In the genomic region with DNA sequence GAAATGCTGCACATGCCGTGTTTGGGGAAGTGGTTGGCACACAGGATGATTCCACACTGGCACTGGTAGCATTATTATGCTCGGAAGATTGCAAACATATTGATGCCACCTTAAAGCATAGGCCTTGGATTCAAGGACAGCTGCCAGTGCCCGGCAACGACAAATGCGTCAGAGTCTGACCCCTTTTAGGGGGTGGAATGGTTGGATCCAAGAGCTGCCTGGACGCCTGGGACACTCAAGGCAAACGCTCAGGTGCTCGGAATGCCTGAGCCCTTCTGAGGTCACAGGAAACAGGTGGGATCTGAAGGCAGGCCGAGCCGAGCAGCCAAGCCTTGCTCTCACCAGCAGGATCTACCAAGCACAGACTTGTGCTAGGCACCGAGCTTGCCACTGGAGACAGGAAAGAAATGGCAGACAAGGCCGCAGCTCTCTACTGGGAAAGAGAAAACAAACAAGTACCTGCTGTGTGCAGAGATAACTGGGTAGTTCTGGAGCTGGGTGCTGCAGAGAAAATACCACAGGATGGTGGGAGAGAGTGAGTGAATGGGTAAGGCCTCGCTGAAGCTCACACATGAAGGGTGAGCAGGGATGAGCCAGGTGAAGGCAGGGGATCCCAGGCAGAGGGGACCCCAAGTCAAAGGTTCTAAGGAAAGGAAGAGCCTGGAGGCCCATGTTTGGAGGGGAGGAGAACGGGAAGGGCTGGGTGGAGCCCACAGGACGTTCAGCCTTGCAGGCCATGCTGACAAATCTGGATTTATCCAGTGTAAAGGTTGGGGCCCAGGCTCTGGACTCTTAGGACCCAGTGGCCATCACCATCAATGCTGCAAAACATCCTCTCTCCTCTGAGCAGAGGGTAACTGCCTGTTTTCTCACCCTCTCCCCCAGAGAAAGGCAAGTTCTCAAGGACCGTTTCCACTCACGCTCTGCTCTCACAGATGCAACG, we compare ENCODE assay signal across 7 cellular contexts. TPM values are rescaled to one million over a fixed set of nuclear protein-coding genes. Genes with fewer than 3 reads are reported as not detected.
A peak's percentile ranks its signal among the peaks of the same experiment; 100 is the strongest.
DNase-seq lines count a peak whose midpoint lies in the region; ATAC-seq lines count a peak whose summit lies in the region.

No MANE protein-coding gene starts in this region.

- H2AFZ ChIP-seq in Karpas-422 (ENCODE audit: low read length): no peak overlapping the region

- peaks cover 76% of the 10 kb centered on the region for H3K4me1 Mint-ChIP-seq in activated CD8-positive, alpha-beta T cell treated with anti-CD3 and anti-CD28 coated beads, Interleukin-2, amount 10 ng/mL, durations not matched to agents 7 days and 5 days (ENCODE audit: low read depth)
- H3K4me1 Mint-ChIP-seq in stimulated activated naive B cell treated with anti-CD40 and anti-IgM and Interleukin-4, amounts not matched to agents 10 μg/mL and 1 μg/mL and 100 μg/mL, for 72 hours: peaks cover 57 to 76% of the 10 kb centered on the region in 2 donors

- H3K27ac ChIP-seq in Karpas-422 (ENCODE audit: low read length) (no peak overlapping the region), iPS-20b (ENCODE audit: low read length) (peak overlapping the region; percentile 1)

- CTCF ChIA-PET in activated CD8-positive, alpha-beta T cell treated with anti-CD3 and anti-CD28 coated beads, Interleukin-2, amount 10 ng/mL, durations not matched to agents 7 days and 5 days (lab: Charles Lee): interaction anchor here (1.0 to 3.9 kb wide), 21 partner anchors 10 to 284 kb away, joined by 3 to 75 read pairs (median 7); a partner anchor contains a TSS

- H3K4me3 Mint-ChIP-seq in activated CD8-positive, alpha-beta T cell treated with anti-CD3 and anti-CD28 coated beads, Interleukin-2, amount 10 ng/mL, durations not matched to agents 7 days and 5 days: no peak overlapping the region
- H3K4me3 Mint-ChIP-seq in stimulated activated naive B cell treated with anti-CD40 and anti-IgM and Interleukin-4, amounts not matched to agents 10 μg/mL and 1 μg/mL and 100 μg/mL, for 72 hours: peak overlapping the region in 1 of 2 donors; percentile 52

- no peaks in the 10 kb centered on the region for H3K27me3 Mint-ChIP-seq in activated CD8-positive, alpha-beta T cell treated with anti-CD3 and anti-CD28 coated beads, Interleukin-2, amount 10 ng/mL, durations not matched to agents 7 days and 5 days (ENCODE audit: low read depth)
- H3K27me3 Mint-ChIP-seq in stimulated activated naive B cell treated with anti-CD40 and anti-IgM and Interleukin-4, amounts not matched to agents 10 μg/mL and 1 μg/mL and 100 μg/mL, for 72 hours: no peaks in the 10 kb centered on the region

- H3K9me3 Mint-ChIP-seq in activated CD8-positive, alpha-beta T cell treated with anti-CD3 and anti-CD28 coated beads, Interleukin-2, amount 10 ng/mL, durations not matched to agents 7 days and 5 days (ENCODE audit: insufficient read depth): no peaks in the 10 kb centered on the region
- no peaks in the 10 kb centered on the region for H3K9me3 Mint-ChIP-seq in stimulated activated naive B cell treated with anti-CD40 and anti-IgM and Interleukin-4, amounts not matched to agents 10 μg/mL and 1 μg/mL and 100 μg/mL, for 72 hours

- H3K27me3 ChIP-seq in Karpas-422 (ENCODE audit: low read length): no peaks in the 10 kb centered on the region
- H3K27me3 ChIP-seq in iPS-20b (ENCODE audit: insufficient read depth, low read length): no peaks in the 10 kb centered on the region

- peak overlapping the region; percentile 49 for H3K4me2 ChIP-seq in Karpas-422 (ENCODE audit: low read depth, low read length, poor library complexity, severe bottlenecking)

- H3K4me3 ChIP-seq in Karpas-422 (ENCODE audit: low read length) (no peak overlapping the region; the same call in 1 of the 2 replicates), iPS-20b (ENCODE audit: low read length) (no peak overlapping the region)

- H3K4me1 ChIP-seq in Karpas-422 (ENCODE audit: low read length) (peaks cover 30% of the 10 kb centered on the region), iPS-20b (ENCODE audit: insufficient read depth, low read length) (peaks cover 16% of the 10 kb centered on the region; the same call in 1 of the 2 replicates)

- H3K9ac ChIP-seq in Karpas-422 (ENCODE audit: low read length) (peak overlapping the region; percentile 32; the same call in 1 of the 2 replicates), iPS-20b (ENCODE audit: low read depth, low read length) (peak overlapping the region; percentile 15; the same call in 1 of the 2 replicates)

- no peak for ATAC-seq in activated CD8-positive, alpha-beta T cell treated with anti-CD3 and anti-CD28 coated beads, Interleukin-2, amount 10 ng/mL, durations not matched to agents 7 days and 5 days
- peak in 1 of 2 donors; percentile 18 for ATAC-seq in stimulated activated naive B cell treated with anti-CD40 and anti-IgM and Interleukin-4, amounts not matched to agents 10 μg/mL and 1 μg/mL and 100 μg/mL, for 72 hours (replicated peaks)
- no peak for ATAC-seq in HG03108 (IDR thresholded peaks at IDR 0.05; ENCODE audit: unreplicated experiment)

- H3K9me2 ChIP-seq in Karpas-422 (replicated peaks; ENCODE audit: insufficient read depth, low read length): no peaks in the 10 kb centered on the region

- H3K36me3 ChIP-seq in Karpas-422 (ENCODE audit: insufficient read depth, low read length) (peaks cover 4% of the 10 kb centered on the region; the same call in 1 of the 2 replicates), iPS-20b (ENCODE audit: insufficient read depth, low read depth, low read length) (peaks cover 21% of the 10 kb centered on the region)

- peaks cover 100% of the 10 kb centered on the region for H3K79me2 ChIP-seq in Karpas-422 (ENCODE audit: low read length)

- DNase-seq in Karpas-422 (peak; percentile 48), H4 (ENCODE audit: low spot score) (no peak), NCI-H82 (lab: John Stamatoyannopoulos, UW) (no peak)
- no peak for DNase-seq in activated CD8-positive, alpha-beta T cell treated with anti-CD3 and anti-CD28 coated beads, Interleukin-2, amount 10 ng/mL, durations not matched to agents 7 days and 5 days
- DNase-seq in stimulated activated naive B cell treated with anti-CD40 and anti-IgM and Interleukin-4, amounts not matched to agents 10 μg/mL and 1 μg/mL and 100 μg/mL, for 72 hours: no peak

- POLR2A ChIA-PET in activated CD8-positive, alpha-beta T cell treated with anti-CD3 and anti-CD28 coated beads, Interleukin-2, amount 10 ng/mL, durations not matched to agents 7 days and 5 days (lab: Charles Lee): interaction anchor here (0.6 to 2.2 kb wide), 4 partner anchors 10 to 400 kb away, joined by 3 to 14 read pairs (median 3); a partner anchor contains a TSS

- H4K20me1 ChIP-seq in Karpas-422 (ENCODE audit: insufficient read depth, low read depth, low read length): peaks cover 75% of the 10 kb centered on the region

- H3K36me3 Mint-ChIP-seq in activated CD8-positive, alpha-beta T cell treated with anti-CD3 and anti-CD28 coated beads, Interleukin-2, amount 10 ng/mL, durations not matched to agents 7 days and 5 days (ENCODE audit: low read depth): peaks cover 32% of the 10 kb centered on the region
- H3K36me3 Mint-ChIP-seq in stimulated activated naive B cell treated with anti-CD40 and anti-IgM and Interleukin-4, amounts not matched to agents 10 μg/mL and 1 μg/mL and 100 μg/mL, for 72 hours: peaks cover 25 to 42% of the 10 kb centered on the region in 2 donors

- H3K9me3 ChIP-seq in Karpas-422 (ENCODE audit: low read length) (no peaks in the 10 kb centered on the region), iPS-20b (ENCODE audit: insufficient read depth, low read depth, low read length) (no peaks in the 10 kb centered on the region)

- H3K27ac Mint-ChIP-seq in activated CD8-positive, alpha-beta T cell treated with anti-CD3 and anti-CD28 coated beads, Interleukin-2, amount 10 ng/mL, durations not matched to agents 7 days and 5 days: peak overlapping the region; percentile 58
- H3K27ac Mint-ChIP-seq in stimulated activated naive B cell treated with anti-CD40 and anti-IgM and Interleukin-4, amounts not matched to agents 10 μg/mL and 1 μg/mL and 100 μg/mL, for 72 hours: peak overlapping the region; percentile 93

RNA-seq across cellular contexts. Expression of a gene that starts 9.2 kb away (rescaled TPM):
- total RNA-seq in Karpas-422 (2014; rRNA removed; shearing (Covaris generic); ENCODE audit: low replicate concordance): 34.0 and 44.8 TPM in 2 replicates
- 10 to 100 TPM; 82.2 to 93.6 TPM for total RNA-seq in activated CD8-positive, alpha-beta T cell treated with anti-CD3 and anti-CD28 coated beads, Interleukin-2, amount 10 ng/mL, durations not matched to agents 7 days and 5 days
- 54.2 and 70.6 TPM in 2 replicates for total RNA-seq in H4 (2014; rRNA removed; shearing (Covaris generic))

RNA-seq across cellular contexts. Expression of a gene that starts 54.6 kb away (rescaled TPM):
- 3.8 and 17.8 TPM in 2 replicates for total RNA-seq in Karpas-422 (2014; rRNA removed; shearing (Covaris generic); ENCODE audit: low replicate concordance)
- total RNA-seq in activated CD8-positive, alpha-beta T cell treated with anti-CD3 and anti-CD28 coated beads, Interleukin-2, amount 10 ng/mL, durations not matched to agents 7 days and 5 days: 10 to 100 TPM; 11.4 to 12.0 TPM
- total RNA-seq in H4 (2014; rRNA removed; shearing (Covaris generic)): 0.08 and 0.66 TPM in 2 replicates
